Comparison of ENCODE assay signal across 9 cellular contexts in genomic region chr5:89071101-89071940, GRCh38.
DNase-seq lines count a peak whose midpoint lies in the region; ATAC-seq lines count a peak whose summit lies in the region.
"Had no signal": no experiment of that assay in that cellular context is flagged by ENCODE, and none has a peak within 500 bp of the region (broad histone marks: within the 10 kb centered on the region; RNA-seq: fewer than 3 reads in every experiment).

No MANE protein-coding gene starts in this region.

- peaks cover 12% of the 10 kb centered on the region for H3K4me1 Mint-ChIP-seq in stimulated activated memory B cell treated with anti-CD40 and anti-IgM and Interleukin-4, amounts not matched to agents 10 μg/mL and 1 μg/mL and 100 μg/mL, for 72 hours

- H3K9me3 Mint-ChIP-seq in stimulated activated memory B cell treated with anti-CD40 and anti-IgM and Interleukin-4, amounts not matched to agents 10 μg/mL and 1 μg/mL and 100 μg/mL, for 72 hours, result no peaks in the 10 kb centered on the region

- H3K4me3 Mint-ChIP-seq in stimulated activated memory B cell treated with anti-CD40 and anti-IgM and Interleukin-4, amounts not matched to agents 10 μg/mL and 1 μg/mL and 100 μg/mL, for 72 hours, result peak overlapping the region; percentile 50

- H3K27me3 Mint-ChIP-seq in stimulated activated memory B cell treated with anti-CD40 and anti-IgM and Interleukin-4, amounts not matched to agents 10 μg/mL and 1 μg/mL and 100 μg/mL, for 72 hours, result no peaks in the 10 kb centered on the region

- peaks cover 4% of the 10 kb centered on the region for H3K36me3 Mint-ChIP-seq in stimulated activated memory B cell treated with anti-CD40 and anti-IgM and Interleukin-4, amounts not matched to agents 10 μg/mL and 1 μg/mL and 100 μg/mL, for 72 hours

- peak overlapping the region; percentile 71 for H3K27ac Mint-ChIP-seq in stimulated activated memory B cell treated with anti-CD40 and anti-IgM and Interleukin-4, amounts not matched to agents 10 μg/mL and 1 μg/mL and 100 μg/mL, for 72 hours

- ATAC-seq in GM19035 (IDR thresholded peaks at IDR 0.05; ENCODE audit: unreplicated experiment), result peak; percentile 67
- ATAC-seq in HG02610 (IDR thresholded peaks at IDR 0.05; ENCODE audit: unreplicated experiment), result peak; percentile 61
- ATAC-seq in HG03460 (IDR thresholded peaks at IDR 0.05; ENCODE audit: unreplicated experiment), result peak; percentile 81
- ATAC-seq in stimulated activated memory B cell treated with anti-CD40 and anti-IgM and Interleukin-4, amounts not matched to agents 10 μg/mL and 1 μg/mL and 100 μg/mL, for 72 hours, result no peak

- DNase-seq in NCI-H524 treated with DMSO at 0.1 percent for 48 hours (lab: John Stamatoyannopoulos, UW) (no peak), NCI-H510A treated with DMSO at 0.1 percent for 48 hours (lab: John Stamatoyannopoulos, UW) (no peak), midbrain (lab: John Stamatoyannopoulos, UW) (no peak)
- DNase-seq: brain microvascular endothelial cell, NCI-H1694 had no signal
